ENCODE assay signal across 8 cellular contexts in genomic region chr1:27725374-27726172, GRCh38. TPM values are rescaled to one million over a fixed set of nuclear protein-coding genes. Genes with fewer than 3 reads are reported as not detected.
DNase-seq lines count a peak whose midpoint lies in the region; ATAC-seq and TF ChIP-seq lines count a peak whose summit lies in the region.

Gene FAM76A (plus strand): TSS chr1:27725961. CDS start chr1:27726081, 120 bp downstream.

- H3K27me3 Mint-ChIP-seq in HFFc6 (ENCODE audit: insufficient read depth): peaks cover 4% of the 10 kb centered on the region
- peaks cover 11% of the 10 kb centered on the region for H3K27me3 Mint-ChIP-seq in activated naive CD4-positive, alpha-beta T cell treated with anti-CD3 and anti-CD28 coated beads, Interleukin-2, amount 10 ng/mL, durations not matched to agents 7 days and 5 days

- no peaks in the 10 kb centered on the region; the same call in 1 of the 2 replicates for H3K36me3 Mint-ChIP-seq in HFFc6 (ENCODE audit: low read depth)
- H3K36me3 Mint-ChIP-seq in activated naive CD4-positive, alpha-beta T cell treated with anti-CD3 and anti-CD28 coated beads, Interleukin-2, amount 10 ng/mL, durations not matched to agents 7 days and 5 days: peaks cover 16% of the 10 kb centered on the region

- CTCF ChIA-PET in activated naive CD4-positive, alpha-beta T cell treated with anti-CD3 and anti-CD28 coated beads, Interleukin-2, amount 10 ng/mL, durations not matched to agents 7 days and 5 days (lab: Charles Lee): interaction anchor here (0.7 to 1.8 kb wide), 10 partner anchors 10 to 155 kb away, joined by 3 to 12 read pairs (median 5); partner anchors contain the start of genes IFI6 and STX12

- H3K36me3 ChIP-seq in gastroesophageal sphincter (peaks cover 0 to 26% of the 10 kb centered on the region in 2 donors), neutrophil (no peaks in the 10 kb centered on the region)

- peak; percentile 85 to 88 for TF ChIP-seq POLR2A in gastroesophageal sphincter (IDR thresholded peaks at IDR 0.05)

- peak within 1 kb of the TSS; percentile 99 for H3K27ac Mint-ChIP-seq in HFFc6
- H3K27ac Mint-ChIP-seq in activated naive CD4-positive, alpha-beta T cell treated with anti-CD3 and anti-CD28 coated beads, Interleukin-2, amount 10 ng/mL, durations not matched to agents 7 days and 5 days: peak within 1 kb of the TSS; percentile 87

- H3K27ac ChIP-seq in gastroesophageal sphincter: peak within 1 kb of the TSS; percentile 89 to 100 (median 96)
- H3K27ac ChIP-seq in neutrophil: peak within 1 kb of the TSS; percentile 90
- peak within 1 kb of the TSS; percentile 77 for H3K27ac ChIP-seq in substantia nigra (ENCODE audit: low read depth, low read length, poor library complexity, severe bottlenecking)

- peaks cover 17% of the 10 kb centered on the region for H3K4me1 Mint-ChIP-seq in HFFc6 (ENCODE audit: low read depth)
- peaks cover 26% of the 10 kb centered on the region for H3K4me1 Mint-ChIP-seq in activated naive CD4-positive, alpha-beta T cell treated with anti-CD3 and anti-CD28 coated beads, Interleukin-2, amount 10 ng/mL, durations not matched to agents 7 days and 5 days

- no peak for TF ChIP-seq EP300 in gastroesophageal sphincter (IDR thresholded peaks at IDR 0.05)

- peaks cover 0 to 42% (median 4%) of the 10 kb centered on the region in 3 donors for H3K4me1 ChIP-seq in gastroesophageal sphincter
- H3K4me1 ChIP-seq in neutrophil (ENCODE audit: control insufficient read depth in 1 of 2, insufficient read depth in 1 of 2, low read depth in 1 of 2, low read length in 1 of 2): peaks cover 11 to 15% of the 10 kb centered on the region in 2 experiments

- H3K27me3 ChIP-seq in gastroesophageal sphincter: no peaks in the 10 kb centered on the region
- H3K27me3 ChIP-seq in neutrophil: no peaks in the 10 kb centered on the region

- H3K4me3 ChIP-seq in GM08714 (ENCODE audit: low read length) (peak within 1 kb of the TSS; percentile 84), gastroesophageal sphincter (peak within 1 kb of the TSS; percentile 94 to 99), neutrophil (ENCODE audit: low read depth in 1 of 2, low read length in 1 of 2) (peak within 1 kb of the TSS; percentile 64 to 87)

- peak; percentile 99 for DNase-seq in HFFc6
- DNase-seq in NAMALWA (ENCODE audit: low spot score): peak; percentile 99
- DNase-seq in SK-N-DZ (ENCODE audit: low spot score): peak; percentile 98
- peak; percentile 100 for DNase-seq in activated naive CD4-positive, alpha-beta T cell treated with anti-CD3 and anti-CD28 coated beads, Interleukin-2, amount 10 ng/mL, durations not matched to agents 7 days and 5 days
- peak; percentile 84 to 100 (median 99) for DNase-seq in substantia nigra (lab: John Stamatoyannopoulos, UW)

- WGBS in gastroesophageal sphincter (ENCODE audit: low coverage in 1 of 2), 2 donors: 0 to 4% methylated on average over 4 to 9 of the region's 72 CpGs

- ATAC-seq in gastroesophageal sphincter: peak; percentile 98

- H3K4me3 Mint-ChIP-seq in HFFc6: peak within 1 kb of the TSS; percentile 93
- H3K4me3 Mint-ChIP-seq in activated naive CD4-positive, alpha-beta T cell treated with anti-CD3 and anti-CD28 coated beads, Interleukin-2, amount 10 ng/mL, durations not matched to agents 7 days and 5 days: peak within 1 kb of the TSS; percentile 83

- peaks cover 4% of the 10 kb centered on the region; the same call in 1 of the 2 replicates for H3K9me3 Mint-ChIP-seq in HFFc6
- no peaks in the 10 kb centered on the region for H3K9me3 Mint-ChIP-seq in activated naive CD4-positive, alpha-beta T cell treated with anti-CD3 and anti-CD28 coated beads, Interleukin-2, amount 10 ng/mL, durations not matched to agents 7 days and 5 days

- H3K9me3 ChIP-seq in gastroesophageal sphincter (no peaks in the 10 kb centered on the region), neutrophil (no peaks in the 10 kb centered on the region)

- TF ChIP-seq CTCF in HFFc6 (IDR thresholded peaks at IDR 0.05): peak; percentile 81
- peak in 3 of 4 experiments; percentile 28 to 38 (median 36) for TF ChIP-seq CTCF in gastroesophageal sphincter (IDR thresholded peaks at IDR 0.05)
- peak; percentile 71 for TF ChIP-seq CTCF in neutrophil (IDR thresholded peaks at IDR 0.05)

RNA-seq across cellular contexts. Expression of gene FAM76A, which starts in this region (rescaled TPM):
- total RNA-seq in HFFc6 (2021; fragmentation: NEBNext Ultra II Directional; extraction: Animal tissue kit (Norgen Biotek cat#: 25700)): 1 to 10 TPM; 6.7 to 9.2 (median 7.8) TPM
- 9.1 and 10.8 TPM in 2 replicates for polyA plus RNA-seq in SK-N-DZ (2014; cell fraction: cytosol; rRNA removed)
- 7.5 and 9.3 TPM in 2 replicates for polyA plus RNA-seq in SK-N-DZ (2014; cell fraction: nucleus; rRNA removed)
- total RNA-seq in gastroesophageal sphincter: 10 to 100 TPM; 12.5 to 24.2 (median 16.6) TPM

Comparison
In these comparisons a context has a peak if more than half of its experiments do, and no peak if none do; other contexts are left out.
1. Peak in every context shown above with its lines: DNase-seq, ATAC-seq, H3K4me3 ChIP-seq and H3K27ac ChIP-seq.